Comparison of ENCODE assay signal across 12 cellular contexts in the genomic region with DNA sequence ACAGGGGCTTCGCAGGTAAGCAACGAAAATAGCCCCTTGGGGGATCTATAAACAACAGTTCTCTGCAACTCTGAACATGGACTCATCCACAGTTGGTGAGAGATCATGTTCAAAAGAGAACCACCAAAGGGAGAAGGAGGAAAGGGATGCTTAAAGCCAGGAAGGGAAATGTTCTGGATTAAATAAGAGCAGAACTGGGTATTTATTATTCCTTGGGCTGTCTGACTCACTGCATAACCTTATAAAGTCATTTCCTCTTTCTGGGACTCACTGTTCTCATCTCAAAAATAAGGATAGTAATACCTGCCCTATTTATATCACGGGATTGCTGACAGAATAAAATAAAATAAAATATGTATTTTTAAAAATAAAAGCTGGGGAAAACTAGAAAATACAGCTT. TPM values are rescaled to one million over a fixed set of nuclear protein-coding genes. Genes with fewer than 3 reads are reported as not detected.
DNase-seq lines count a peak whose midpoint lies in the region; ATAC-seq, FAIRE-seq and TF ChIP-seq lines count a peak whose summit lies in the region.
"Had no signal": no experiment of that assay in that cellular context is flagged by ENCODE, and none has a peak within 500 bp of the region (broad histone marks: within the 10 kb centered on the region; RNA-seq: fewer than 3 reads in every experiment).

No MANE protein-coding gene starts in this region.

- dilution Hi-C loops in keratinocyte (cut with MboI; ENCODE audit: extremely low pct_ligation_motif_present, low sequenced_read_pairs) = no loop called here

- no peak overlapping the region for H3K4me3 ChIP-seq in cardiac fibroblast (replicated peaks in 1 of 2; ENCODE audit: low read depth in 2 of 2, low read length in 2 of 2)
- H3K4me3 ChIP-seq in keratinocyte (ENCODE audit: control insufficient read depth in 2 of 3, extremely low read depth in 1 of 3, insufficient read depth in 2 of 3, low read depth in 1 of 3, low read length in 3 of 3) = no peak overlapping the region

- no peaks in the 10 kb centered on the region for H3K79me2 ChIP-seq in keratinocyte (ENCODE audit: control insufficient read depth, insufficient read depth, low read length)

- CTCF ChIA-PET in HEK293T (lab: Yijun Ruan, JAX) = interaction anchor here (1.2 kb wide), 1 partner anchor 10 kb away, joined by 3 read pairs; no protein-coding TSS in a partner anchor

- no peaks in the 10 kb centered on the region for H4K20me1 ChIP-seq in keratinocyte (ENCODE audit: control insufficient read depth, extremely low read depth, insufficient read depth, low read length)

- FAIRE-seq in keratinocyte (lab: Jason Lieb, UNC) = peak; percentile 36
- FAIRE-seq: endometrium had no signal

- no peaks in the 10 kb centered on the region for H3K9me3 ChIP-seq in keratinocyte (ENCODE audit: control insufficient read depth, low read depth, low read length)

- DNase-seq in M059J (ENCODE audit: low read depth) (peak; percentile 20), cardiac fibroblast (ENCODE audit: low read depth in 2 of 2) (peak; percentile 30 to 66), keratinocyte (ENCODE audit: low read depth, low spot score) (no peak), middle frontal gyrus (ENCODE audit: extremely low spot score, low spot score) (no peak), NCI-H146 treated with DMSO at 0.1 percent for 48 hours (lab: John Stamatoyannopoulos, UW; ENCODE audit: unreplicated experiment) (no peak), HEK293T (ENCODE audit: extremely low spot score) (no peak)
- DNase-seq: activated effector memory CD4-positive, alpha-beta T cell treated with anti-CD3 and anti-CD28 coated beads, Interleukin-2, amount 50 U/mL, for 16 hours; stimulated activated naive CD4-positive, alpha-beta T cell treated with Interleukin-2 at 50 U/mL for 16 hours had no signal

- H3K4me2 ChIP-seq in keratinocyte (ENCODE audit: control insufficient read depth, extremely low read depth, insufficient read depth, low read depth, low read length) = peak overlapping the region; percentile 72
- H3K4me2 ChIP-seq: KMS-11 had no signal

- H3K36me3 ChIP-seq in keratinocyte (ENCODE audit: control insufficient read depth in 2 of 2, extremely low read depth in 1 of 2, insufficient read depth in 2 of 2, low read length in 2 of 2) = no peaks in the 10 kb centered on the region

- POLR2A ChIA-PET in HEK293T (lab: Yijun Ruan, JAX) = interaction anchor here (2.6 kb wide), 1 partner anchor 10 kb away, joined by 12 read pairs; a partner anchor contains a TSS

- peaks cover 20% of the 10 kb centered on the region for H3K4me1 ChIP-seq in keratinocyte (ENCODE audit: control insufficient read depth, extremely low read depth, insufficient read depth, low read length)

- H3K9me1 ChIP-seq in keratinocyte (ENCODE audit: control insufficient read depth, extremely low read depth, insufficient read depth, low read length) = no peaks in the 10 kb centered on the region

- no peak for TF ChIP-seq CTCF in 22Rv1 (IDR thresholded peaks at IDR 0.05)
- TF ChIP-seq CTCF in cardiac fibroblast (IDR thresholded peaks at IDR 0.05; ENCODE audit: low read depth, low read length) = no peak
- TF ChIP-seq CTCF in keratinocyte (optimal IDR thresholded peaks at IDR 0.05 in 1 of 3, IDR thresholded peaks at IDR 0.05 in 1 of 3, conservative IDR thresholded peaks at IDR 0.05 in 1 of 3; ENCODE audit: extremely low read depth in 1 of 3, insufficient read depth in 2 of 3, low read length in 3 of 3) = no peak

- H3K27me3 ChIP-seq in keratinocyte (ENCODE audit: control insufficient read depth, extremely low read depth, insufficient read depth, low read length) = no peaks in the 10 kb centered on the region

- H3K27ac ChIP-seq in 22Rv1 (peak overlapping the region; percentile 57), keratinocyte (ENCODE audit: control insufficient read depth, insufficient read depth, low read length) (peak overlapping the region; percentile 39)
- H3K27ac ChIP-seq: KMS-11 had no signal

- H2AFZ ChIP-seq in keratinocyte (ENCODE audit: control insufficient read depth, low read length) = no peak overlapping the region

- no peak for ATAC-seq in GM21717 (IDR thresholded peaks at IDR 0.05; ENCODE audit: unreplicated experiment)

- peak overlapping the region; percentile 2 for H3K9ac ChIP-seq in keratinocyte (ENCODE audit: control insufficient read depth, extremely low read depth, insufficient read depth, low read length)
- H3K9ac ChIP-seq: KMS-11 had no signal

TF ChIP-seq in HEK293T, 16 proteins besides CTCF, POLR2A, EP300 and RAD21:
- TF ChIP-seq NFRKB (IDR thresholded peaks at IDR 0.05) = no peak
- no peak for TF ChIP-seq ZNF384 (IDR thresholded peaks at IDR 0.05)
- TF ChIP-seq ELF4 (IDR thresholded peaks at IDR 0.05) = no peak
- TF ChIP-seq, protein P1, sequence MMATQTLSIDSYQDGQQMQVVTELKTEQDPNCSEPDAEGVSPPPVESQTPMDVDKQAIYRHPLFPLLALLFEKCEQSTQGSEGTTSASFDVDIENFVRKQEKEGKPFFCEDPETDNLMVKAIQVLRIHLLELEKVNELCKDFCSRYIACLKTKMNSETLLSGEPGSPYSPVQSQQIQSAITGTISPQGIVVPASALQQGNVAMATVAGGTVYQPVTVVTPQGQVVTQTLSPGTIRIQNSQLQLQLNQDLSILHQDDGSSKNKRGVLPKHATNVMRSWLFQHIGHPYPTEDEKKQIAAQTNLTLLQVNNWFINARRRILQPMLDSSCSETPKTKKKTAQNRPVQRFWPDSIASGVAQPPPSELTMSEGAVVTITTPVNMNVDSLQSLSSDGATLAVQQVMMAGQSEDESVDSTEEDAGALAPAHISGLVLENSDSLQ (IDR thresholded peaks at IDR 0.05) = no peak
- TF ChIP-seq ARNT (IDR thresholded peaks at IDR 0.05) = no peak
- no peak for TF ChIP-seq LEF1 (IDR thresholded peaks at IDR 0.05; ENCODE audit: borderline replicate concordance)
- TF ChIP-seq SUZ12 (IDR thresholded peaks at IDR 0.05) = no peak
- TF ChIP-seq TARDBP (IDR thresholded peaks at IDR 0.05) = no peak
- no peak for TF ChIP-seq SP1 (IDR thresholded peaks at IDR 0.05)
- no peak for TF ChIP-seq FOXA1 (IDR thresholded peaks at IDR 0.05)
- TF ChIP-seq L3MBTL2 (conservative IDR thresholded peaks at IDR 0.05) = no peak
- no peak for TF ChIP-seq HDGF (IDR thresholded peaks at IDR 0.05; ENCODE audit: borderline replicate concordance)
- no peak for TF ChIP-seq FOXM1 (IDR thresholded peaks at IDR 0.05; ENCODE audit: borderline replicate concordance)
- no peak for TF ChIP-seq FOXK2 (IDR thresholded peaks at IDR 0.05)
- TF ChIP-seq BHLHE40 (IDR thresholded peaks at IDR 0.05; ENCODE audit: borderline replicate concordance) = no peak
- TF ChIP-seq CTBP1 (IDR thresholded peaks at IDR 0.05; ENCODE audit: borderline replicate concordance) = no peak

RNA-seq across cellular contexts. Expression of a gene that starts 11.2 kb away (rescaled TPM):
- total RNA-seq in M059J (2014; rRNA removed; shearing (Covaris generic)) = 4.9 and 8.7 TPM in 2 replicates
- 0.26 to 0.45 TPM (median 0.35 TPM) in 3 replicates for polyA plus RNA-seq in keratinocyte
- 15.2 TPM for polyA plus RNA-seq in keratinocyte (2011; ENCODE audit: low read depth)
- 0.22 and 0.63 TPM in 2 replicates for polyA plus RNA-seq in keratinocyte (2011; cell fraction: cytosol; rRNA removed)
- polyA plus RNA-seq in keratinocyte (2011; cell fraction: nucleus; rRNA removed) = 0.48 and 1.0 TPM in 2 replicates
- 0.73 and 23.5 TPM in 2 replicates for polyA plus RNA-seq in keratinocyte (2012; ENCODE audit: low replicate concordance)
- 1.2 TPM in 1 of 3 replicates, not detected in the others for polyA minus RNA-seq in keratinocyte
- not detected for polyA minus RNA-seq in keratinocyte (2011; cell fraction: cytosol; rRNA and poly(A)+ RNA removed)
- polyA minus RNA-seq in keratinocyte (2011; cell fraction: nucleus; rRNA and poly(A)+ RNA removed) = 0.53 and 1.2 TPM in 2 replicates

RNA-seq across cellular contexts. Expression of a gene that starts 31.7 kb away (rescaled TPM):
- 1.7 and 2.6 TPM in 2 replicates for total RNA-seq in M059J (2014; rRNA removed; shearing (Covaris generic))
- polyA plus RNA-seq in keratinocyte = 4.6 to 7.2 TPM (median 5.1 TPM) in 3 replicates
- 1.5 TPM for polyA plus RNA-seq in keratinocyte (2011; ENCODE audit: low read depth)
- 3.2 and 7.7 TPM in 2 replicates for polyA plus RNA-seq in keratinocyte (2011; cell fraction: cytosol; rRNA removed)
- polyA plus RNA-seq in keratinocyte (2011; cell fraction: nucleus; rRNA removed) = 8.2 and 8.9 TPM in 2 replicates
- 4.2 and 4.4 TPM in 2 replicates for polyA plus RNA-seq in keratinocyte (2012; ENCODE audit: low replicate concordance)
- 1.8 to 2.7 TPM in 2 of 3 replicates, not detected in the other for polyA minus RNA-seq in keratinocyte
- not detected for polyA minus RNA-seq in keratinocyte (2011; cell fraction: cytosol; rRNA and poly(A)+ RNA removed)
- 2.0 and 8.9 TPM in 2 replicates for polyA minus RNA-seq in keratinocyte (2011; cell fraction: nucleus; rRNA and poly(A)+ RNA removed)

Comparison
In these comparisons a context has a peak if more than half of its experiments do, and no peak if none do; other contexts are left out.
1. DNase-seq: peak in M059J (single experiment) and cardiac fibroblast (2 of 2); none in keratinocyte (single experiment), middle frontal gyrus (single experiment), NCI-H146 treated with DMSO at 0.1 percent for 48 hours (single experiment) and HEK293T (single experiment).